19 cellular contexts compared by ENCODE assay signal in genomic region chr1:150155413-150156071, GRCh38. TPM values are rescaled to one million over a fixed set of nuclear protein-coding genes. Genes with fewer than 3 reads are reported as not detected.
A peak's percentile ranks its signal among the peaks of the same experiment; 100 is the strongest.
DNase-seq lines count a peak whose midpoint lies in the region; ATAC-seq and TF ChIP-seq lines count a peak whose summit lies in the region.
"Had no signal": no experiment of that assay in that cellular context is flagged by ENCODE, and none has a peak within 500 bp of the region (broad histone marks: within the 10 kb centered on the region; RNA-seq: fewer than 3 reads in every experiment).

No MANE protein-coding gene starts in this region.

- no peak overlapping the region for H4K91ac ChIP-seq in IMR-90 (ENCODE audit: insufficient read depth, low read depth, low read length)

- H3K4me3 Mint-ChIP-seq in CD4-positive, CD25-positive, alpha-beta regulatory T cell: peak overlapping the region in 2 of 4 donors; percentile 16 to 32
- H3K4me3 Mint-ChIP-seq in osteocyte (ENCODE audit: unreplicated experiment): no peak overlapping the region

- H3K9me1 ChIP-seq in IMR-90 (ENCODE audit: insufficient read depth, low read length): peaks cover 38% of the 10 kb centered on the region

- no peak overlapping the region for H3K56ac ChIP-seq in IMR-90 (ENCODE audit: extremely low read depth, insufficient read depth, low read length)

- peaks cover 48% of the 10 kb centered on the region for H4K20me1 ChIP-seq in IMR-90 (ENCODE audit: insufficient read depth, low read length)

- no peak overlapping the region for H3K27ac ChIP-seq in CD4-positive, CD25-positive, alpha-beta regulatory T cell (ENCODE audit: insufficient read depth, low read length, poor library complexity, severe bottlenecking)
- H3K27ac ChIP-seq in IMR-90 (ENCODE audit: insufficient read depth, low read length): peak overlapping the region; percentile 25
- H3K27ac ChIP-seq in dorsolateral prefrontal cortex: peak overlapping the region in 46 of 59 donors; percentile 6 to 97 (median 50)
- H3K27ac ChIP-seq: foreskin keratinocyte, GM23248, upper lobe of right lung had no signal

- POLR2A ChIA-PET in IMR-90 (lab: Charles Lee; ENCODE audit: unreplicated experiment): no interaction called here

- H3K27me3 ChIP-seq in CD4-positive, CD25-positive, alpha-beta regulatory T cell (ENCODE audit: control insufficient read depth, insufficient read depth, low read length): no peaks in the 10 kb centered on the region
- H3K27me3 ChIP-seq in IMR-90 (ENCODE audit: control insufficient read depth, insufficient read depth, low read length) (no peaks in the 10 kb centered on the region), dorsolateral prefrontal cortex (no peaks in the 10 kb centered on the region)
- H3K27me3 ChIP-seq: foreskin keratinocyte, upper lobe of right lung had no signal

- H3K4me1 Mint-ChIP-seq in CD4-positive, CD25-positive, alpha-beta regulatory T cell: peaks cover 17 to 61% (median 42%) of the 10 kb centered on the region in 4 donors
- H3K4me1 Mint-ChIP-seq in osteocyte (ENCODE audit: unreplicated experiment): peaks cover 49% of the 10 kb centered on the region

- dilution Hi-C loops in IMR-90 (cut with HindIII; ENCODE audit: low sequenced_read_pairs, unreplicated experiment): no loop called here

- H3K23ac ChIP-seq in IMR-90 (ENCODE audit: low read depth, low read length): peak overlapping the region; percentile 54

- CTCF ChIA-PET in IMR-90 (lab: Yijun Ruan, JAX): no interaction called here

- peaks cover 66% of the 10 kb centered on the region for H3K36me3 ChIP-seq in CD4-positive, CD25-positive, alpha-beta regulatory T cell (ENCODE audit: control insufficient read depth, insufficient read depth, low read length)
- peaks cover 75% of the 10 kb centered on the region for H3K36me3 ChIP-seq in IMR-90 (ENCODE audit: control insufficient read depth, insufficient read depth, low read length)

- peak overlapping the region; percentile 12 for H2BK5ac ChIP-seq in IMR-90 (ENCODE audit: low read depth, low read length, poor library complexity, severe bottlenecking)

- no peaks in the 10 kb centered on the region for H3K27me3 Mint-ChIP-seq in CD4-positive, CD25-positive, alpha-beta regulatory T cell
- H3K27me3 Mint-ChIP-seq in osteocyte (ENCODE audit: unreplicated experiment): no peaks in the 10 kb centered on the region

- in situ Hi-C loops in IMR-90 (cut with MboI; ENCODE audit: low sequenced_read_pairs): no loop called here

- H2BK120ac ChIP-seq in IMR-90 (ENCODE audit: low read depth, low read length): peak overlapping the region; percentile 21; the same call in 1 of the 2 replicates

- H2BK20ac ChIP-seq in IMR-90 (ENCODE audit: low read depth, low read length): no peak overlapping the region

- BruUV-seq in IMR-90 (replicated peaks; lab: Mats Ljungman, UMichigan): no TSS peak

- 0 out of 2 replicates have a peak overlapping the region, but pooled peaks have one; percentile 5 for H3K9ac ChIP-seq in IMR-90 (ENCODE audit: low read depth, low read length)
- H3K9ac ChIP-seq: GM23248 had no signal

- H4K5ac ChIP-seq in IMR-90 (ENCODE audit: low read depth, low read length): no peak overlapping the region

- peak overlapping the region; percentile 23 for H2AK9ac ChIP-seq in IMR-90 (replicated peaks; ENCODE audit: low read depth, low read length, poor library complexity)

- no peak overlapping the region for H3K4me2 ChIP-seq in IMR-90 (ENCODE audit: low read depth, low read length)

- H2AFZ ChIP-seq in IMR-90 (replicated peaks; ENCODE audit: low read length, poor library complexity): no peak overlapping the region
- H2AFZ ChIP-seq: GM23248 had no signal

- H4K8ac ChIP-seq in IMR-90 (ENCODE audit: low read depth in 2 of 2, low read length in 2 of 2): peak overlapping the region in 1 of 2 experiments; percentile 24; a peak in 2 of 4 replicates

- no CpG with 5 or more reads among the region's 13 CpGs for WGBS in IMR-90 (ENCODE audit: extremely low coverage in 2 of 2, insufficient read length in 1 of 2), 2 experiments

- no peak overlapping the region for H2BK15ac ChIP-seq in IMR-90 (ENCODE audit: low read depth, low read length)

- ATAC-seq in CD4-positive, CD25-positive, alpha-beta regulatory T cell (ENCODE audit: low read depth in 2 of 2): no peak
- ATAC-seq in IMR-90 (ENCODE audit: low read depth): no peak
- ATAC-seq in GM19324 (IDR thresholded peaks at IDR 0.05; ENCODE audit: low FRiP score, unreplicated experiment): no peak
- no peak for ATAC-seq in HG02642 (IDR thresholded peaks at IDR 0.05; ENCODE audit: poor library complexity, unreplicated experiment)
- ATAC-seq: foreskin keratinocyte, K562, psoas muscle, upper lobe of right lung had no signal

- peaks cover 34% of the 10 kb centered on the region for H3K4me1 ChIP-seq in CD4-positive, CD25-positive, alpha-beta regulatory T cell (ENCODE audit: control insufficient read depth, insufficient read depth, low read length, poor library complexity, severe bottlenecking)
- H3K4me1 ChIP-seq in IMR-90 (ENCODE audit: control insufficient read depth, insufficient read depth, low read length): peaks cover 52% of the 10 kb centered on the region

- TF ChIP-seq CTCF in IMR-90 (conservative IDR thresholded peaks at IDR 0.05; ENCODE audit: low read depth, low read length) (no peak), dorsolateral prefrontal cortex (IDR thresholded peaks at IDR 0.05 in 54 of 56, conservative IDR thresholded peaks at IDR 0.05 in 2 of 56; ENCODE audit: low read depth in 1 of 56, partially characterized antibody in 56 of 56) (no peak), osteocyte (IDR thresholded peaks at IDR 0.05) (no peak)

- intact Hi-C loops in IMR-90 (cut with micrococcal nuclease): no loop called here
- intact Hi-C loops in dorsolateral prefrontal cortex (cut with DNase I): no loop called here

- TF ChIP-seq RAD21 in IMR-90 (IDR thresholded peaks at IDR 0.05; ENCODE audit: low read length): no peak

- no peak overlapping the region for H3K4me3 ChIP-seq in CD4-positive, CD25-positive, alpha-beta regulatory T cell (ENCODE audit: low read depth, low read length)
- H3K4me3 ChIP-seq in IMR-90 (ENCODE audit: insufficient read depth, low read depth, low read length) (no peak overlapping the region), dorsolateral prefrontal cortex (peak overlapping the region in 5 of 59 donors; percentile 11 to 76 (median 18))
- H3K4me3 ChIP-seq: GM23248, K562, psoas muscle, upper lobe of right lung had no signal

- H3K4ac ChIP-seq in IMR-90 (ENCODE audit: low read depth, low read length): peak overlapping the region; percentile 27; the same call in 1 of the 2 replicates

- H3K14ac ChIP-seq in IMR-90 (replicated peaks; ENCODE audit: low read depth, low read length): 0 out of 2 replicates have a peak overlapping the region, but pooled peaks have one; percentile 10

- H3K9me3 ChIP-seq in CD4-positive, CD25-positive, alpha-beta regulatory T cell (ENCODE audit: control insufficient read depth in 2 of 2, low read length in 2 of 2): no peaks in the 10 kb centered on the region
- H3K9me3 ChIP-seq in IMR-90 (ENCODE audit: control insufficient read depth, insufficient read depth, low read length): no peaks in the 10 kb centered on the region
- H3K9me3 ChIP-seq: psoas muscle, upper lobe of right lung had no signal

- peak overlapping the region; percentile 10; the same call in 1 of the 2 replicates for H2AK5ac ChIP-seq in IMR-90 (ENCODE audit: low read depth, low read length)

- H3K9me3 Mint-ChIP-seq in CD4-positive, CD25-positive, alpha-beta regulatory T cell: no peaks in the 10 kb centered on the region
- no peaks in the 10 kb centered on the region for H3K9me3 Mint-ChIP-seq in osteocyte (ENCODE audit: unreplicated experiment)

- peaks cover 37 to 85% of the 10 kb centered on the region in 2 experiments for H3K79me1 ChIP-seq in IMR-90 (ENCODE audit: low read depth in 1 of 2, low read length in 2 of 2)

- TF ChIP-seq POLR2A in IMR-90 (IDR thresholded peaks at IDR 0.05; ENCODE audit: low read depth, low read length): 0 out of 2 replicates have a peak, but pooled peaks have one; percentile 24

- DNase-seq in CD4-positive, CD25-positive, alpha-beta regulatory T cell: no peak
- DNase-seq in IMR-90: no peak
- DNase-seq in dorsolateral prefrontal cortex: no peak
- DNase-seq in osteocyte (ENCODE audit: extremely low spot score, unreplicated experiment): no peak
- DNase-seq in NCI-H82 (lab: John Stamatoyannopoulos, UW): no peak
- no peak for DNase-seq in NCI-H2171 (lab: John Stamatoyannopoulos, UW)
- DNase-seq: activated CD4-positive, CD25-positive, alpha-beta regulatory T cell; activated T-cell treated with anti-CD3 and anti-CD28 coated beads, Interleukin-2, amount 50 U/mL, for 48 hours; aorta; effector CD4-positive, alpha-beta T cell; foreskin keratinocyte; GM23248; NCI-H1417; NCI-H345; psoas muscle; upper lobe of right lung had no signal

- peaks cover 52% of the 10 kb centered on the region for H3K36me3 Mint-ChIP-seq in CD4-positive, CD25-positive, alpha-beta regulatory T cell
- peaks cover 52% of the 10 kb centered on the region for H3K36me3 Mint-ChIP-seq in osteocyte (ENCODE audit: unreplicated experiment)

- H3K27ac Mint-ChIP-seq in CD4-positive, CD25-positive, alpha-beta regulatory T cell: peak overlapping the region; percentile 12 to 47 (median 28)
- H3K27ac Mint-ChIP-seq in osteocyte (ENCODE audit: unreplicated experiment): peak overlapping the region; percentile 36

- no peak overlapping the region for H3K18ac ChIP-seq in IMR-90 (ENCODE audit: low read depth, low read length)

TF ChIP-seq in IMR-90, 13 proteins besides CTCF, POLR2A, EP300 and RAD21 (continues in another document):
- TF ChIP-seq MAFK (IDR thresholded peaks at IDR 0.05; ENCODE audit: low read depth, low read length) (no peak), FOS (IDR thresholded peaks at IDR 0.05; ENCODE audit: low read depth, low read length) (no peak), MXI1 (IDR thresholded peaks at IDR 0.05; ENCODE audit: borderline replicate concordance, low read depth, low read length) (no peak), RCOR1 (IDR thresholded peaks at IDR 0.05; ENCODE audit: insufficient replicate concordance, low read length) (no peak), CEBPB (IDR thresholded peaks at IDR 0.05; ENCODE audit: low read depth, low read length) (no peak), BHLHE40 (IDR thresholded peaks at IDR 0.05; ENCODE audit: low read depth, low read length) (no peak)

RNA-seq across cellular contexts. Expression of gene PLEKHO1, which starts 5.8 kb away (rescaled TPM):
- total RNA-seq in CD4-positive, CD25-positive, alpha-beta regulatory T cell: 61.0 TPM
- 10 to 100 TPM; 21.5 to 31.5 (median 27.5) TPM for polyA plus RNA-seq in CD4-positive, CD25-positive, alpha-beta regulatory T cell
- total RNA-seq in IMR-90 (2012; rRNA removed) (51.4 and 53.3 TPM in 2 replicates), dorsolateral prefrontal cortex (100 to 1,000 TPM in 1 of 120 experiments, 10 to 100 TPM in 119; 30.1 to 103 (median 57.3) TPM), osteocyte (50.1 and 52.2 TPM in 2 replicates)
- 50.4 and 56.0 TPM in 2 replicates for polyA plus RNA-seq in IMR-90 (2012; rRNA removed)
- 53.4 and 59.2 TPM in 2 replicates for polyA plus RNA-seq in IMR-90 (2012; cell fraction: cytosol; rRNA removed)
- polyA plus RNA-seq in IMR-90 (2012; cell fraction: nucleus; rRNA removed; ENCODE audit: low replicate concordance): 71.0 and 87.7 TPM in 2 replicates
